ENCODE assay signal across 9 cellular contexts in the genomic region with DNA sequence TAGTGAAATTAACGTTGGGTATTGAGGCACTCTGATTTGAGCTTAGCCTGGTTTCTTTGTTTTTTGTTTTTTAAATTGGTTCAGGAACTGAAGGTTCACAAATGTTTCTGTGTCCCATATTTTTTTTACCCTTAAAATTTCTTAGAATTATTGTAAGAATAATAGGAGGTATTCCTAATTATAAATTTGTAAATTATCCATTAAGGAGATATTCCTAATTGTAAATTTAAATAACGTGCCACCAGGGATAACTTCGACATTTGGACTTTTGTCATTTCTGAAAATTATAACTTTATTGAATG. TPM values are rescaled to one million over a fixed set of nuclear protein-coding genes. Genes with fewer than 3 reads are reported as not detected.
A peak's percentile ranks its signal among the peaks of the same experiment; 100 is the strongest.
DNase-seq lines count a peak whose midpoint lies in the region; ATAC-seq and TF ChIP-seq lines count a peak whose summit lies in the region.
"Had no signal": no experiment of that assay in that cellular context is flagged by ENCODE, and none has a peak within 500 bp of the region (broad histone marks: within the 10 kb centered on the region; RNA-seq: fewer than 3 reads in every experiment).

No MANE protein-coding gene starts in this region.

- TF ChIP-seq CTCF in SK-N-SH (IDR thresholded peaks at IDR 0.05) (no peak), brain microvascular endothelial cell (IDR thresholded peaks at IDR 0.05; ENCODE audit: low read depth, low read length, missing control alignments) (no peak), liver (IDR thresholded peaks at IDR 0.05; ENCODE audit: low read depth, low read length, missing input control) (no peak), testis (IDR thresholded peaks at IDR 0.05) (no peak), GM13977 (IDR thresholded peaks at IDR 0.05; ENCODE audit: extremely low read depth, insufficient read depth, missing control alignments) (no peak)

- no peak for TF ChIP-seq POLR2A in testis (IDR thresholded peaks at IDR 0.05)

- H3K9me3 ChIP-seq in SK-N-SH (no peaks in the 10 kb centered on the region), liver (ENCODE audit: control insufficient read depth in 4 of 4, low read length in 3 of 4) (no peaks in the 10 kb centered on the region), testis (no peaks in the 10 kb centered on the region)

- TF ChIP-seq RAD21 in SK-N-SH (IDR thresholded peaks at IDR 0.05; ENCODE audit: low read length) (no peak), liver (IDR thresholded peaks at IDR 0.05) (no peak)

- H3K9ac ChIP-seq in SK-N-SH, result peak overlapping the region; percentile 98
- H3K9ac ChIP-seq in liver (ENCODE audit: low read depth in 1 of 2, low read length in 2 of 2), result peak overlapping the region; percentile 82 to 91

- H3K79me2 ChIP-seq in SK-N-SH (ENCODE audit: insufficient read depth), result peaks cover 61% of the 10 kb centered on the region

- H2AFZ ChIP-seq in SK-N-SH (ENCODE audit: low read depth), result no peak overlapping the region

- ATAC-seq in SK-N-SH treated with all-trans-retinoic acid at 6 μM for 48 hours, result no peak
- ATAC-seq in HG02852 (IDR thresholded peaks at IDR 0.05; ENCODE audit: unreplicated experiment), result no peak

- H3K4me1 ChIP-seq in SK-N-SH (ENCODE audit: control insufficient read depth in 1 of 2, insufficient read depth in 2 of 2, low read depth in 1 of 2, low read length in 1 of 2) (peaks cover 2 to 29% of the 10 kb centered on the region in 2 experiments), liver (ENCODE audit: control insufficient read depth in 4 of 4, insufficient read depth in 4 of 4, low read length in 3 of 4) (peaks cover 13 to 28% (median 20%) of the 10 kb centered on the region in 4 donors), testis (peaks cover 6% of the 10 kb centered on the region)

- peaks cover 27% of the 10 kb centered on the region for H4K20me1 ChIP-seq in SK-N-SH (ENCODE audit: insufficient read depth)

- CTCF ChIA-PET in SK-N-SH (lab: Yijun Ruan, JAX), result interaction anchor here (0.9 to 3.6 kb wide), 5 partner anchors 9 to 162 kb away, joined by 3 to 16 read pairs (median 3); no protein-coding TSS in a partner anchor

- 46% methylated on average over 3 of the region's 3 CpGs for WGBS in SK-N-SH (ENCODE audit: low lambda C conversion rate)
- 20% methylated on average over 3 of the region's 3 CpGs for WGBS in liver
- WGBS in testis, 2 donors, result 21 to 24% methylated on average over 3 of the region's 3 CpGs

- POLR2A ChIA-PET in SK-N-SH (lab: Yijun Ruan, JAX), result no interaction called here

- H3K9me2 ChIP-seq in SK-N-SH, result no peaks in the 10 kb centered on the region

- H3K36me3 ChIP-seq in SK-N-SH (replicated peaks in 1 of 2; ENCODE audit: control insufficient read depth in 1 of 2, insufficient read depth in 2 of 2, low read length in 1 of 2) (no peaks in the 10 kb centered on the region), brain microvascular endothelial cell (replicated peaks) (no peaks in the 10 kb centered on the region), liver (ENCODE audit: control insufficient read depth in 4 of 4, insufficient read depth in 3 of 4, low read depth in 1 of 4, low read length in 3 of 4) (no peaks in the 10 kb centered on the region), testis (ENCODE audit: low read depth, missing control alignments) (no peaks in the 10 kb centered on the region)

- in situ Hi-C loops in brain microvascular endothelial cell (cut with HindIII; ENCODE audit: low pct_ligation_motif_present, low sequenced_read_pairs), result no loop called here
- in situ Hi-C loops in GM13977 (cut with MboI; ENCODE audit: low pct_unique_long_range_greater_than_20kb, low sequenced_read_pairs, unreplicated experiment), result no loop called here

- no peak for TF ChIP-seq EP300 in SK-N-SH (IDR thresholded peaks at IDR 0.05; ENCODE audit: borderline replicate concordance in 1 of 2, low read depth in 1 of 2, low read length in 1 of 2)

- H3K27ac ChIP-seq in SK-N-SH (ENCODE audit: low read depth in 2 of 2, low read length in 1 of 2) (no peak overlapping the region), brain microvascular endothelial cell (no peak overlapping the region), liver (ENCODE audit: low read depth in 1 of 2, low read length in 2 of 2) (peak overlapping the region; percentile 93), testis (peak overlapping the region; percentile 98 to 99)
- H3K27ac ChIP-seq: 22Rv1 had no signal

- H3K4me2 ChIP-seq in SK-N-SH, result peak overlapping the region; percentile 97

- H3K27me3 ChIP-seq in SK-N-SH (ENCODE audit: insufficient read depth) (no peaks in the 10 kb centered on the region), brain microvascular endothelial cell (replicated peaks) (no peaks in the 10 kb centered on the region), liver (ENCODE audit: control insufficient read depth in 4 of 4, insufficient read depth in 4 of 4, low read length in 3 of 4) (no peaks in the 10 kb centered on the region), testis (no peaks in the 10 kb centered on the region)

- H3F3A ChIP-seq in SK-N-SH (replicated peaks; ENCODE audit: insufficient read depth), result peaks cover 2% of the 10 kb centered on the region

- peak overlapping the region; percentile 86 to 94 for H3K4me3 ChIP-seq in SK-N-SH (ENCODE audit: low read depth in 2 of 2, low read length in 1 of 2)
- peak overlapping the region; percentile 86 for H3K4me3 ChIP-seq in brain microvascular endothelial cell (ENCODE audit: low read depth, low read length)
- peak overlapping the region; percentile 80 to 88 (median 84) for H3K4me3 ChIP-seq in liver (ENCODE audit: low read depth in 1 of 3, low read length in 3 of 3)
- peak overlapping the region; percentile 92 to 95 for H3K4me3 ChIP-seq in testis

- intact Hi-C loops in testis (cut with DNase I; ENCODE audit: low total_unique reads), result no loop called here

- no peak for DNase-seq in SK-N-SH
- DNase-seq in brain microvascular endothelial cell, result no peak
- DNase-seq in testis, result no peak
- no peak for DNase-seq in cerebellar cortex (ENCODE audit: low spot score)
- DNase-seq in GM13977 (ENCODE audit: low spot score), result no peak

TF ChIP-seq in SK-N-SH, 30 proteins besides CTCF, POLR2A, EP300 and RAD21 (continues in another document):
- TF ChIP-seq MEF2A (IDR thresholded peaks at IDR 0.05; ENCODE audit: borderline replicate concordance, low read depth) (no peak), IRF3 (IDR thresholded peaks at IDR 0.05; ENCODE audit: low read depth, low read length) (no peak)

TF ChIP-seq in SK-N-SH treated with all-trans-retinoic acid at 6 μM for 48 hours, 23 proteins besides CTCF, POLR2A, EP300 and RAD21 (continues in another document):
- TF ChIP-seq GLIS3 (CRISPR knock-in tag; IDR thresholded peaks at IDR 0.05) (no peak), BACH2 (CRISPR knock-in tag; IDR thresholded peaks at IDR 0.05; ENCODE audit: borderline replicate concordance) (no peak), ZC3H10 (CRISPR knock-in tag; IDR thresholded peaks at IDR 0.05) (no peak), ARNTL (CRISPR knock-in tag; IDR thresholded peaks at IDR 0.05; ENCODE audit: borderline replicate concordance, low read depth) (no peak), ZNF565 (CRISPR knock-in tag; conservative IDR thresholded peaks at IDR 0.05; ENCODE audit: low read depth) (no peak), OSR1 (CRISPR knock-in tag; IDR thresholded peaks at IDR 0.05) (no peak), ISL1 (CRISPR knock-in tag; IDR thresholded peaks at IDR 0.05) (no peak), RARB (CRISPR knock-in tag; IDR thresholded peaks at IDR 0.05) (no peak), CSDC2 (CRISPR knock-in tag; IDR thresholded peaks at IDR 0.05) (no peak), TOX (CRISPR knock-in tag; IDR thresholded peaks at IDR 0.05; ENCODE audit: borderline replicate concordance) (no peak)

TF ChIP-seq in liver, 16 proteins besides CTCF, POLR2A, EP300 and RAD21:
- TF ChIP-seq EGR1 (IDR thresholded peaks at IDR 0.05; ENCODE audit: low read depth in 2 of 2) (no peak), TAF1 (conservative IDR thresholded peaks at IDR 0.05) (no peak), NR2F2 (IDR thresholded peaks at IDR 0.05) (no peak), REST (IDR thresholded peaks at IDR 0.05) (no peak), FOXA2 (IDR thresholded peaks at IDR 0.05) (no peak), HNF4A (conservative IDR thresholded peaks at IDR 0.05) (no peak)

RNA-seq across cellular contexts. Expression of gene WWC2, which starts 1.2 kb away (rescaled TPM):
- 18.4 and 19.0 TPM in 2 replicates for polyA plus RNA-seq in SK-N-SH (2012; rRNA removed)
- polyA plus RNA-seq in SK-N-SH (2012; cell fraction: cytosol; rRNA removed), result 18.1 and 19.6 TPM in 2 replicates
- 33.7 TPM in 2 replicates for polyA plus RNA-seq in SK-N-SH (2012; cell fraction: nucleus; rRNA removed)
- total RNA-seq in liver, result 10 to 100 TPM; 10.5 to 60.1 TPM
- 10 to 100 TPM in 1 of 2 donors, 1 to 10 TPM in 1; 8.6 to 16.1 TPM for polyA plus RNA-seq in liver
- total RNA-seq in testis, result 10 to 100 TPM; 64.2 to 76.7 TPM
- 34.4 TPM for polyA plus RNA-seq in testis (ENCODE audit: insufficient read depth, low read depth, low replicate concordance)

Comparison
In these comparisons a context has a peak if more than half of its experiments do, and no peak if none do; other contexts are left out.
1. H3K27ac ChIP-seq: peak in liver (2 of 2) and testis (2 of 2); none in SK-N-SH (0 of 2) and brain microvascular endothelial cell (single experiment).
2. Peak in every context shown above with its lines, with median percentiles within 50 percentile points of each other: H3K4me3 ChIP-seq.